8 cellular contexts compared by ENCODE assay signal in genomic region chr11:57349491-57350274, GRCh38. TPM values are rescaled to one million over a fixed set of nuclear protein-coding genes. Genes with fewer than 3 reads are reported as not detected.
DNase-seq lines count a peak whose midpoint lies in the region; ATAC-seq, FAIRE-seq and TF ChIP-seq lines count a peak whose summit lies in the region.

No MANE protein-coding gene starts in this region.

- H3K27ac Mint-ChIP-seq in nephron progenitor cell: no peak overlapping the region
- no peak overlapping the region for H3K27ac Mint-ChIP-seq in stimulated activated naive CD8-positive, alpha-beta T cell treated with anti-CD3 and anti-CD28 coated beads, Interleukin-15, amount 100 ng/mL, for 72 hours

- no peak overlapping the region for H3K4me3 ChIP-seq in esophagus squamous epithelium

- peak overlapping the region; percentile 44 for H3K4me3 Mint-ChIP-seq in nephron progenitor cell
- no peak overlapping the region for H3K4me3 Mint-ChIP-seq in stimulated activated naive CD8-positive, alpha-beta T cell treated with anti-CD3 and anti-CD28 coated beads, Interleukin-15, amount 100 ng/mL, for 72 hours

- peaks cover 0 to 20% (median 3%) of the 10 kb centered on the region in 3 donors for H3K4me1 ChIP-seq in esophagus squamous epithelium

- H3K27me3 Mint-ChIP-seq in nephron progenitor cell (ENCODE audit: low read depth, poor library complexity): peaks cover 7% of the 10 kb centered on the region
- H3K27me3 Mint-ChIP-seq in stimulated activated naive CD8-positive, alpha-beta T cell treated with anti-CD3 and anti-CD28 coated beads, Interleukin-15, amount 100 ng/mL, for 72 hours: peaks cover 20% of the 10 kb centered on the region

- H3K4me1 Mint-ChIP-seq in nephron progenitor cell: peaks cover 83% of the 10 kb centered on the region
- H3K4me1 Mint-ChIP-seq in stimulated activated naive CD8-positive, alpha-beta T cell treated with anti-CD3 and anti-CD28 coated beads, Interleukin-15, amount 100 ng/mL, for 72 hours: peaks cover 13% of the 10 kb centered on the region

- peaks cover 8% of the 10 kb centered on the region for H3K36me3 Mint-ChIP-seq in nephron progenitor cell (ENCODE audit: low read depth)

- peaks cover 21% of the 10 kb centered on the region for H3K9me3 Mint-ChIP-seq in nephron progenitor cell
- H3K9me3 Mint-ChIP-seq in stimulated activated naive CD8-positive, alpha-beta T cell treated with anti-CD3 and anti-CD28 coated beads, Interleukin-15, amount 100 ng/mL, for 72 hours: peaks cover 5 to 6% of the 10 kb centered on the region in 2 donors

- peak; percentile 58 for ATAC-seq in stimulated activated naive CD8-positive, alpha-beta T cell treated with anti-CD3 and anti-CD28 coated beads, Interleukin-15, amount 100 ng/mL, for 72 hours

- TF ChIP-seq POLR2A in GM12892 (IDR thresholded peaks at IDR 0.05; ENCODE audit: low read depth, low read length): no peak
- TF ChIP-seq POLR2A in esophagus squamous epithelium (IDR thresholded peaks at IDR 0.05): no peak

- H3K27me3 ChIP-seq in esophagus squamous epithelium: no peaks in the 10 kb centered on the region

- peak; percentile 80 for FAIRE-seq in GM12892 (lab: Jason Lieb, UNC)

- DNase-seq in GM12892 (ENCODE audit: insufficient read length) (peak; percentile 66), NCI-H345 treated with DMSO at 0.1 percent for 48 hours (lab: John Stamatoyannopoulos, UW; ENCODE audit: unreplicated experiment) (peak; percentile 38), esophagus squamous epithelium (lab: John Stamatoyannopoulos, UW) (no peak), nephron progenitor cell (peak; percentile 92), pons (ENCODE audit: low spot score) (no peak), NCI-H82 (lab: John Stamatoyannopoulos, UW) (no peak)
- peak; percentile 72 for DNase-seq in activated T-cell treated with anti-CD3 and anti-CD28 coated beads, Interleukin-2, amount 50 U/mL, for 1 hour
- peak; percentile 52 to 58 for DNase-seq in stimulated activated naive CD8-positive, alpha-beta T cell treated with anti-CD3 and anti-CD28 coated beads, Interleukin-15, amount 100 ng/mL, for 72 hours

- intact Hi-C loops in esophagus squamous epithelium (cut with DNase I): loop anchor here (10.0 kb wide), 2 partner anchors 125 to 285 kb away; no protein-coding TSS in a partner anchor

- no peaks in the 10 kb centered on the region for H3K9me3 ChIP-seq in esophagus squamous epithelium

- WGBS in esophagus squamous epithelium, 2 donors: 18 to 25% methylated on average over 22 to 24 of the region's 31 CpGs

- TF ChIP-seq CTCF in esophagus squamous epithelium (IDR thresholded peaks at IDR 0.05) (peak; percentile 71 to 91 (median 77)), nephron progenitor cell (IDR thresholded peaks at IDR 0.05) (peak; percentile 83)

- H3K27ac ChIP-seq in esophagus squamous epithelium: no peak overlapping the region

- H3K36me3 ChIP-seq in esophagus squamous epithelium: no peaks in the 10 kb centered on the region

RNA-seq across cellular contexts. Expression of gene P2RX3, which starts 11.5 kb away (rescaled TPM):
- polyA plus RNA-seq in GM12892 (2012; ENCODE audit: missing spikeins): not detected
- total RNA-seq in esophagus squamous epithelium: not detected

RNA-seq across cellular contexts. Expression of gene SSRP1, which starts 14.0 kb away (rescaled TPM):
- 117 TPM for polyA plus RNA-seq in GM12892 (2012; ENCODE audit: missing spikeins)
- total RNA-seq in esophagus squamous epithelium: 10 to 100 TPM; 49.0 to 98.8 (median 81.3) TPM

RNA-seq across cellular contexts. Expression of gene TNKS1BP1, which starts 24.9 kb away (rescaled TPM):
- 5.8 TPM for polyA plus RNA-seq in GM12892 (2012; ENCODE audit: missing spikeins)
- total RNA-seq in esophagus squamous epithelium: 100 to 1,000 TPM in 3 of 4 donors, 10 to 100 TPM in 1; 94.6 to 212 (median 124) TPM

RNA-seq across cellular contexts. Expression of gene PRG3, which starts 31.3 kb away (rescaled TPM):
- not detected for polyA plus RNA-seq in GM12892 (2012; ENCODE audit: missing spikeins)
- total RNA-seq in esophagus squamous epithelium: not detected

RNA-seq across cellular contexts. Expression of gene PRG2, which starts 40.8 kb away (rescaled TPM):
- polyA plus RNA-seq in GM12892 (2012; ENCODE audit: missing spikeins): 0.70 TPM
- total RNA-seq in esophagus squamous epithelium: not detected

Comparison
In these comparisons a context has a peak if more than half of its experiments do, and no peak if none do; other contexts are left out.
1. DNase-seq: peak in GM12892 (single experiment), NCI-H345 treated with DMSO at 0.1 percent for 48 hours (single experiment), activated T-cell treated with anti-CD3 and anti-CD28 coated beads, Interleukin-2, amount 50 U/mL, for 1 hour (single experiment), nephron progenitor cell (single experiment) and stimulated activated naive CD8-positive, alpha-beta T cell treated with anti-CD3 and anti-CD28 coated beads, Interleukin-15, amount 100 ng/mL, for 72 hours (2 of 2); none in esophagus squamous epithelium (single experiment), pons (single experiment) and NCI-H82 (single experiment).